Comparison of ENCODE assay signal across 1 cellular context in the genomic region with DNA sequence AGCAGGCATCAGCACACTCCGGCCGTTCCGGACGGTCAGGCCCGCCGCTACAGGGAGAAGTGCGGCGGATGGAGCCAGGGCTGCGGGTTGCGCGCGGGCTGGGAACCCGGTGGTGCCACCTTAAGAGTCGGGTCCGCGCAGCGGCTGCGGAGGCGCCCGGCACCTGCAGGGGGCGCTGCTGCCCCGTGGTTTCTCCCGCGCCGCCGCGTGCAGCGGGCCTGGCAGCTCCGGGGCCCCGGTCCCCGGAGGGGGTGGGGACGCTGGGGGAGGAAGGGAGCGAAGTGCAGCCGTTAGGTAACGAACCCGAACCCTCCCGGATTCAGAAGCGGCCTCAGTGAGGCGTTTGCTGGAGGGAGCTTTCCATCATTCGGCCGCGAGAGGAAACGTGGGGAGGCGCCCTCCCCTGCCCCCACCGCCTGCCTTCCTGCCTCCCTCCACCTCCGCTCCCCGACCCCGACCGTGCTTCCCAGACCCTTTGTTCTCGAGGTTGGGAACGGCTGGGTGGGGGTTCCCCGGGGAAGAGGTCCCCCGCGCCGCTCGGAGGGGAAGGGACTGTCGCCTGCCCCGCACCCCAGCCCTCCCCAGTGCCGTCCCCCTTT.
A peak's percentile ranks its signal among the peaks of the same experiment; 100 is the strongest.
TF ChIP-seq lines count a peak whose summit lies in the region.

No MANE protein-coding gene starts in this region.

TF ChIP-seq in HepG2, 621 proteins besides CTCF, POLR2A, EP300 and RAD21 (continued from another document and continues in another):
- TF ChIP-seq PHF8 (CRISPR knock-in tag; IDR thresholded peaks at IDR 0.05): peak; percentile 68
- TF ChIP-seq, protein P1, sequence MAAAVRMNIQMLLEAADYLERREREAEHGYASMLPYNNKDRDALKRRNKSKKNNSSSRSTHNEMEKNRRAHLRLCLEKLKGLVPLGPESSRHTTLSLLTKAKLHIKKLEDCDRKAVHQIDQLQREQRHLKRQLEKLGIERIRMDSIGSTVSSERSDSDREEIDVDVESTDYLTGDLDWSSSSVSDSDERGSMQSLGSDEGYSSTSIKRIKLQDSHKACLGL (CRISPR knock-in tag; IDR thresholded peaks at IDR 0.05): peak; percentile 15
- TF ChIP-seq, protein P2, sequence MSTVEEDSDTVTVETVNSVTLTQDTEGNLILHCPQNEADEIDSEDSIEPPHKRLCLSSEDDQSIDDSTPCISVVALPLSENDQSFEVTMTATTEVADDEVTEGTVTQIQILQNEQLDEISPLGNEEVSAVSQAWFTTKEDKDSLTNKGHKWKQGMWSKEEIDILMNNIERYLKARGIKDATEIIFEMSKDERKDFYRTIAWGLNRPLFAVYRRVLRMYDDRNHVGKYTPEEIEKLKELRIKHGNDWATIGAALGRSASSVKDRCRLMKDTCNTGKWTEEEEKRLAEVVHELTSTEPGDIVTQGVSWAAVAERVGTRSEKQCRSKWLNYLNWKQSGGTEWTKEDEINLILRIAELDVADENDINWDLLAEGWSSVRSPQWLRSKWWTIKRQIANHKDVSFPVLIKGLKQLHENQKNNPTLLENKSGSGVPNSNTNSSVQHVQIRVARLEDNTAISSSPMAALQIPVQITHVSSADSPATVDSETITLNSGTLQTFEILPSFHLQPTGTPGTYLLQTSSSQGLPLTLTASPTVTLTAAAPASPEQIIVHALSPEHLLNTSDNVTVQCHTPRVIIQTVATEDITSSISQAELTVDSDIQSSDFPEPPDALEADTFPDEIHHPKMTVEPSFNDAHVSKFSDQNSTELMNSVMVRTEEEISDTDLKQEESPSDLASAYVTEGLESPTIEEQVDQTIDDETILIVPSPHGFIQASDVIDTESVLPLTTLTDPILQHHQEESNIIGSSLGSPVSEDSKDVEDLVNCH (CRISPR knock-in tag; IDR thresholded peaks at IDR 0.05): peak; percentile 34; the same call in 1 of the 2 replicates
- TF ChIP-seq CHCHD3 (CRISPR knock-in tag; IDR thresholded peaks at IDR 0.05): peak; percentile 85; the same call in 1 of the 2 replicates
- peak; percentile 80 for TF ChIP-seq ZNF616 (CRISPR knock-in tag; IDR thresholded peaks at IDR 0.05; ENCODE audit: low read depth)
- TF ChIP-seq ZNF143 (CRISPR knock-in tag; IDR thresholded peaks at IDR 0.05): peak; percentile 58
- TF ChIP-seq MTF1 (CRISPR knock-in tag; IDR thresholded peaks at IDR 0.05): peak; percentile 56; the same call in 1 of the 2 replicates
- TF ChIP-seq ZNF138 (CRISPR knock-in tag; IDR thresholded peaks at IDR 0.05; ENCODE audit: low read depth): peak; percentile 72
- TF ChIP-seq HIVEP1 (CRISPR knock-in tag; IDR thresholded peaks at IDR 0.05): 0 out of 2 replicates have a peak, but pooled peaks have one; percentile 80
- TF ChIP-seq, protein P3, sequence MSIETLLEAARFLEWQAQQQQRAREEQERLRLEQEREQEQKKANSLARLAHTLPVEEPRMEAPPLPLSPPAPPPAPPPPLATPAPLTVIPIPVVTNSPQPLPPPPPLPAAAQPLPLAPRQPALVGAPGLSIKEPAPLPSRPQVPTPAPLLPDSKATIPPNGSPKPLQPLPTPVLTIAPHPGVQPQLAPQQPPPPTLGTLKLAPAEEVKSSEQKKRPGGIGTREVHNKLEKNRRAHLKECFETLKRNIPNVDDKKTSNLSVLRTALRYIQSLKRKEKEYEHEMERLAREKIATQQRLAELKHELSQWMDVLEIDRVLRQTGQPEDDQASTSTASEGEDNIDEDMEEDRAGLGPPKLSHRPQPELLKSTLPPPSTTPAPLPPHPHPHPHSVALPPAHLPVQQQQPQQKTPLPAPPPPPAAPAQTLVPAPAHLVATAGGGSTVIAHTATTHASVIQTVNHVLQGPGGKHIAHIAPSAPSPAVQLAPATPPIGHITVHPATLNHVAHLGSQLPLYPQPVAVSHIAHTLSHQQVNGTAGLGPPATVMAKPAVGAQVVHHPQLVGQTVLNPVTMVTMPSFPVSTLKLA (IDR thresholded peaks at IDR 0.05): peak; percentile 62
- TF ChIP-seq, protein P4, sequence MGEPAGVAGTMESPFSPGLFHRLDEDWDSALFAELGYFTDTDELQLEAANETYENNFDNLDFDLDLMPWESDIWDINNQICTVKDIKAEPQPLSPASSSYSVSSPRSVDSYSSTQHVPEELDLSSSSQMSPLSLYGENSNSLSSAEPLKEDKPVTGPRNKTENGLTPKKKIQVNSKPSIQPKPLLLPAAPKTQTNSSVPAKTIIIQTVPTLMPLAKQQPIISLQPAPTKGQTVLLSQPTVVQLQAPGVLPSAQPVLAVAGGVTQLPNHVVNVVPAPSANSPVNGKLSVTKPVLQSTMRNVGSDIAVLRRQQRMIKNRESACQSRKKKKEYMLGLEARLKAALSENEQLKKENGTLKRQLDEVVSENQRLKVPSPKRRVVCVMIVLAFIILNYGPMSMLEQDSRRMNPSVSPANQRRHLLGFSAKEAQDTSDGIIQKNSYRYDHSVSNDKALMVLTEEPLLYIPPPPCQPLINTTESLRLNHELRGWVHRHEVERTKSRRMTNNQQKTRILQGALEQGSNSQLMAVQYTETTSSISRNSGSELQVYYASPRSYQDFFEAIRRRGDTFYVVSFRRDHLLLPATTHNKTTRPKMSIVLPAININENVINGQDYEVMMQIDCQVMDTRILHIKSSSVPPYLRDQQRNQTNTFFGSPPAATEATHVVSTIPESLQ (CRISPR knock-in tag; conservative IDR thresholded peaks at IDR 0.05): 0 out of 2 replicates have a peak, but pooled peaks have one; percentile 36
- 0 out of 2 replicates have a peak, but pooled peaks have one; percentile 19 for TF ChIP-seq HNRNPL (IDR thresholded peaks at IDR 0.05; ENCODE audit: low read depth, low read length)
- peak; percentile 92 for TF ChIP-seq ZSCAN29 (CRISPR knock-in tag; conservative IDR thresholded peaks at IDR 0.05)
- peak; percentile 64; the same call in 1 of the 2 replicates for TF ChIP-seq RBAK (CRISPR knock-in tag; IDR thresholded peaks at IDR 0.05)
- no peak for TF ChIP-seq PREB (CRISPR knock-in tag; IDR thresholded peaks at IDR 0.05)
- no peak for TF ChIP-seq ZFYVE20 (CRISPR knock-in tag; IDR thresholded peaks at IDR 0.05; ENCODE audit: borderline replicate concordance, low read depth)
- TF ChIP-seq, protein P5, sequence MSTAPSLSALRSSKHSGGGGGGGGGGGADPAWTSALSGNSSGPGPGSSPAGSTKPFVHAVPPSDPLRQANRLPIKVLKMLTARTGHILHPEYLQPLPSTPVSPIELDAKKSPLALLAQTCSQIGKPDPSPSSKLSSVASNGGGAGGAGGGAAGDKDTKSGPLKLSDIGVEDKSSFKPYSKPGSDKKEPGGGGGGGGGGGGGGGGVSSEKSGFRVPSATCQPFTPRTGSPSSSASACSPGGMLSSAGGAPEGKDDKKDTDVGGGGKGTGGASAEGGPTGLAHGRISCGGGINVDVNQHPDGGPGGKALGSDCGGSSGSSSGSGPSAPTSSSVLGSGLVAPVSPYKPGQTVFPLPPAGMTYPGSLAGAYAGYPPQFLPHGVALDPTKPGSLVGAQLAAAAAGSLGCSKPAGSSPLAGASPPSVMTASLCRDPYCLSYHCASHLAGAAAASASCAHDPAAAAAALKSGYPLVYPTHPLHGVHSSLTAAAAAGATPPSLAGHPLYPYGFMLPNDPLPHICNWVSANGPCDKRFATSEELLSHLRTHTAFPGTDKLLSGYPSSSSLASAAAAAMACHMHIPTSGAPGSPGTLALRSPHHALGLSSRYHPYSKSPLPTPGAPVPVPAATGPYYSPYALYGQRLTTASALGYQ (CRISPR knock-in tag; IDR thresholded peaks at IDR 0.05): peak; percentile 79
- no peak for TF ChIP-seq SMAD9 (CRISPR knock-in tag; IDR thresholded peaks at IDR 0.05)
- TF ChIP-seq HIC2 (CRISPR knock-in tag; IDR thresholded peaks at IDR 0.05; ENCODE audit: low read depth): peak; percentile 64; the same call in 1 of the 2 replicates
- TF ChIP-seq ZNF674 (CRISPR knock-in tag; IDR thresholded peaks at IDR 0.05; ENCODE audit: low read depth): 0 out of 2 replicates have a peak, but pooled peaks have one; percentile 12
- TF ChIP-seq HNF1B (CRISPR knock-in tag; IDR thresholded peaks at IDR 0.05): 0 out of 2 replicates have a peak, but pooled peaks have one; percentile 16
- TF ChIP-seq, protein P6, sequence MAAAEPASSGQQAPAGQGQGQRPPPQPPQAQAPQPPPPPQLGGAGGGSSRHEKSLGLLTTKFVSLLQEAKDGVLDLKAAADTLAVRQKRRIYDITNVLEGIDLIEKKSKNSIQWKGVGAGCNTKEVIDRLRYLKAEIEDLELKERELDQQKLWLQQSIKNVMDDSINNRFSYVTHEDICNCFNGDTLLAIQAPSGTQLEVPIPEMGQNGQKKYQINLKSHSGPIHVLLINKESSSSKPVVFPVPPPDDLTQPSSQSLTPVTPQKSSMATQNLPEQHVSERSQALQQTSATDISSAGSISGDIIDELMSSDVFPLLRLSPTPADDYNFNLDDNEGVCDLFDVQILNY (CRISPR knock-in tag; conservative IDR thresholded peaks at IDR 0.05): peak; percentile 75
- TF ChIP-seq, protein P7, sequence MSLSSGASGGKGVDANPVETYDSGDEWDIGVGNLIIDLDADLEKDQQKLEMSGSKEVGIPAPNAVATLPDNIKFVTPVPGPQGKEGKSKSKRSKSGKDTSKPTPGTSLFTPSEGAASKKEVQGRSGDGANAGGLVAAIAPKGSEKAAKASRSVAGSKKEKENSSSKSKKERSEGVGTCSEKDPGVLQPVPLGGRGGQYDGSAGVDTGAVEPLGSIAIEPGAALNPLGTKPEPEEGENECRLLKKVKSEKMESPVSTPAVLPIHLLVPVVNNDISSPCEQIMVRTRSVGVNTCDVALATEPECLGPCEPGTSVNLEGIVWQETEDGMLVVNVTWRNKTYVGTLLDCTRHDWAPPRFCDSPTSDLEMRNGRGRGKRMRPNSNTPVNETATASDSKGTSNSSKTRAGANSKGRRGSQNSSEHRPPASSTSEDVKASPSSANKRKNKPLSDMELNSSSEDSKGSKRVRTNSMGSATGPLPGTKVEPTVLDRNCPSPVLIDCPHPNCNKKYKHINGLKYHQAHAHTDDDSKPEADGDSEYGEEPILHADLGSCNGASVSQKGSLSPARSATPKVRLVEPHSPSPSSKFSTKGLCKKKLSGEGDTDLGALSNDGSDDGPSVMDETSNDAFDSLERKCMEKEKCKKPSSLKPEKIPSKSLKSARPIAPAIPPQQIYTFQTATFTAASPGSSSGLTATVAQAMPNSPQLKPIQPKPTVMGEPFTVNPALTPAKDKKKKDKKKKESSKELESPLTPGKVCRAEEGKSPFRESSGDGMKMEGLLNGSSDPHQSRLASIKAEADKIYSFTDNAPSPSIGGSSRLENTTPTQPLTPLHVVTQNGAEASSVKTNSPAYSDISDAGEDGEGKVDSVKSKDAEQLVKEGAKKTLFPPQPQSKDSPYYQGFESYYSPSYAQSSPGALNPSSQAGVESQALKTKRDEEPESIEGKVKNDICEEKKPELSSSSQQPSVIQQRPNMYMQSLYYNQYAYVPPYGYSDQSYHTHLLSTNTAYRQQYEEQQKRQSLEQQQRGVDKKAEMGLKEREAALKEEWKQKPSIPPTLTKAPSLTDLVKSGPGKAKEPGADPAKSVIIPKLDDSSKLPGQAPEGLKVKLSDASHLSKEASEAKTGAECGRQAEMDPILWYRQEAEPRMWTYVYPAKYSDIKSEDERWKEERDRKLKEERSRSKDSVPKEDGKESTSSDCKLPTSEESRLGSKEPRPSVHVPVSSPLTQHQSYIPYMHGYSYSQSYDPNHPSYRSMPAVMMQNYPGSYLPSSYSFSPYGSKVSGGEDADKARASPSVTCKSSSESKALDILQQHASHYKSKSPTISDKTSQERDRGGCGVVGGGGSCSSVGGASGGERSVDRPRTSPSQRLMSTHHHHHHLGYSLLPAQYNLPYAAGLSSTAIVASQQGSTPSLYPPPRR (CRISPR knock-in tag; IDR thresholded peaks at IDR 0.05; ENCODE audit: borderline replicate concordance): peak; percentile 70; the same call in 1 of the 2 replicates
- peak; percentile 95 for TF ChIP-seq ZNF558 (CRISPR knock-in tag; IDR thresholded peaks at IDR 0.05; ENCODE audit: borderline replicate concordance)
- TF ChIP-seq GATAD1 (CRISPR knock-in tag; IDR thresholded peaks at IDR 0.05): peak; percentile 73
- no peak for TF ChIP-seq TCF12 (IDR thresholded peaks at IDR 0.05)
- TF ChIP-seq TCF12 (CRISPR knock-in tag; IDR thresholded peaks at IDR 0.05): peak; percentile 78
- no peak for TF ChIP-seq RORA (CRISPR knock-in tag; IDR thresholded peaks at IDR 0.05)
- no peak; the same call in 1 of the 2 replicates for TF ChIP-seq ZNF572 (CRISPR knock-in tag; IDR thresholded peaks at IDR 0.05)
- TF ChIP-seq MXD4 (CRISPR knock-in tag; IDR thresholded peaks at IDR 0.05): peak; percentile 92; the same call in 1 of the 2 replicates
- TF ChIP-seq AKAP8 (CRISPR knock-in tag; IDR thresholded peaks at IDR 0.05): peak; percentile 98
- TF ChIP-seq MTF2 (CRISPR knock-in tag; IDR thresholded peaks at IDR 0.05; ENCODE audit: borderline replicate concordance): peak; percentile 97
